Comparison of ENCODE assay signal across 18 cellular contexts in the genomic region with DNA sequence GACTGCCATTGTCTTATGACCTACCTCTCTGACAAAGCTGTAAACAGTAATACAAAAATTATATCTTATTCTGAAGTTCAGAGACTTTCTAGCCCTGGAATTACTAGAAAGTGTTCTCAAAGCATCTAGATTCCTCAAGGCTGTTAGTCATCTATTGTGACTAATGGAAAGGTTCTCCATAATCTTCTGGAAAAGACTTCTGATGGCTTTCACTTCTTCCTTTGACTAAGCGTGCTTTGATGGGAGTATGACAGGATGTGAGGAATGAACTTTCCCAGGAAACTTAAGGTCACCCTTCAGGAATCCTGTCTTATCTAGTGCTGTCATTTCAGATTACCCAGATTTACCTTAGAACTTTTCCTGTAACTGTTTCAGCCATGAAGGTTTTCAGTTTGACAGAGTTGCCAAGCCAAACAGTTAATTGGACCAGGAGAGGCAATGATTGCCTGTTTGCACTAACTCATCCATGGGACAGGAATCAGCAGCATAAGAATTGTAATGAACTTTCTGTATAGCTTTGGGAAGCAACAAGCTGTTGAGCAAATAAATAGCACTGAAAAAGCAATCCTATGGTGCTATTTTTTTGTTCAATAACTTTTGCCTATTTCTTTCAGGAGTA. TPM values are rescaled to one million over a fixed set of nuclear protein-coding genes. Genes with fewer than 3 reads are reported as not detected.
A peak's percentile ranks its signal among the peaks of the same experiment; 100 is the strongest.
DNase-seq lines count a peak whose midpoint lies in the region; ATAC-seq and TF ChIP-seq lines count a peak whose summit lies in the region.
"Had no signal": no experiment of that assay in that cellular context is flagged by ENCODE, and none has a peak within 500 bp of the region (broad histone marks: within the 10 kb centered on the region; RNA-seq: fewer than 3 reads in every experiment).

No MANE protein-coding gene starts in this region.

- DNase-seq in natural killer cell (no peak), amniotic epithelial cell (ENCODE audit: low read depth) (peak; percentile 81), foreskin melanocyte (peak; percentile 18), aorta (no peak), adrenal gland (no peak)
- DNase-seq in natural killer cell treated with Interleukin-12 subunit alpha and Interleukin-12 subunit beta and Interleukin-15 and Interleukin-18, amount 100 ng/mL, for 72 hours (ENCODE audit: low spot score): no peak
- no peak for DNase-seq in T-helper 2 cell treated with Interferon-gamma antibody and Interleukin-4, amounts not matched to agents 5 μg/mL and 100 μg/mL, for 36 hours (ENCODE audit: low spot score)
- DNase-seq: activated CD4-positive, alpha-beta T cell treated with anti-CD3 and anti-CD28 coated beads for 48 hours; activated naive CD4-positive, alpha-beta T cell; C1 segment of cervical spinal cord; Karpas-422; kidney; occipital lobe; SHP77 treated with DMSO at 0.1 percent for 48 hours; stimulated activated CD4-positive, alpha-beta T cell treated with anti-CD3 and anti-CD28 coated beads, Interleukin-2, amount 100 ng/mL, for 24 hours; stimulated activated naive CD8-positive, alpha-beta T cell treated with anti-CD3 and anti-CD28 coated beads, Interleukin-15, amount 100 ng/mL, for 72 hours had no signal

- ATAC-seq in natural killer cell (no peak), aorta (ENCODE audit: low FRiP score) (no peak), GM21390 (IDR thresholded peaks at IDR 0.05; ENCODE audit: unreplicated experiment) (no peak)
- no peak for ATAC-seq in natural killer cell treated with Interleukin-12 subunit alpha and Interleukin-12 subunit beta and Interleukin-15 and Interleukin-18, amount 100 ng/mL, for 72 hours
- ATAC-seq: stimulated activated naive CD8-positive, alpha-beta T cell treated with anti-CD3 and anti-CD28 coated beads, Interleukin-15, amount 100 ng/mL, for 72 hours had no signal

- H3K27ac Mint-ChIP-seq in natural killer cell: peak overlapping the region; percentile 32 to 39
- H3K27ac Mint-ChIP-seq in natural killer cell treated with Interleukin-12 subunit alpha and Interleukin-12 subunit beta and Interleukin-15 and Interleukin-18, amount 100 ng/mL, for 72 hours: no peak overlapping the region
- no peak overlapping the region for H3K27ac Mint-ChIP-seq in T-helper 2 cell treated with Interferon-gamma antibody and Interleukin-4, amounts not matched to agents 5 μg/mL and 100 μg/mL, for 36 hours
- H3K27ac Mint-ChIP-seq: stimulated activated naive CD8-positive, alpha-beta T cell treated with anti-CD3 and anti-CD28 coated beads, Interleukin-15, amount 100 ng/mL, for 72 hours had no signal

- no peaks in the 10 kb centered on the region for H3K4me1 ChIP-seq in aorta (ENCODE audit: control insufficient read depth in 1 of 2, insufficient read depth in 2 of 2, low read length in 2 of 2)
- H3K4me1 ChIP-seq in adrenal gland (replicated peaks in 1 of 2): no peaks in the 10 kb centered on the region
- H3K4me1 ChIP-seq: HAP-1 had no signal

- peaks cover 10% of the 10 kb centered on the region for H3K36me3 Mint-ChIP-seq in natural killer cell
- H3K36me3 Mint-ChIP-seq in natural killer cell treated with Interleukin-12 subunit alpha and Interleukin-12 subunit beta and Interleukin-15 and Interleukin-18, amount 100 ng/mL, for 72 hours: peaks cover 22% of the 10 kb centered on the region
- H3K36me3 Mint-ChIP-seq in T-helper 2 cell treated with Interferon-gamma antibody and Interleukin-4, amounts not matched to agents 5 μg/mL and 100 μg/mL, for 36 hours (ENCODE audit: low read depth): peaks cover 45% of the 10 kb centered on the region

- no peak for TF ChIP-seq CTCF in natural killer cell (IDR thresholded peaks at IDR 0.05)
- no peak for TF ChIP-seq CTCF in adrenal gland (IDR thresholded peaks at IDR 0.05)

- H3K9me3 ChIP-seq in aorta (ENCODE audit: control insufficient read depth, low read length) (no peaks in the 10 kb centered on the region), adrenal gland (replicated peaks in 1 of 3) (peaks cover 0 to 8% (median 0%) of the 10 kb centered on the region in 3 donors)
- H3K9me3 ChIP-seq: HAP-1 had no signal

- H3K36me3 ChIP-seq in aorta (ENCODE audit: control insufficient read depth in 1 of 2, insufficient read depth in 2 of 2, low read length in 1 of 2) (peaks cover 2 to 3% of the 10 kb centered on the region in 2 donors), adrenal gland (replicated peaks in 1 of 2) (peaks cover 0 to 54% of the 10 kb centered on the region in 2 donors)

- no peaks in the 10 kb centered on the region for H3K27me3 ChIP-seq in aorta (ENCODE audit: control insufficient read depth in 1 of 2, insufficient read depth in 2 of 2, low read length in 1 of 2)
- no peaks in the 10 kb centered on the region for H3K27me3 ChIP-seq in adrenal gland

- no peak for TF ChIP-seq POLR2A in adrenal gland (IDR thresholded peaks at IDR 0.05)

- H3K27ac ChIP-seq in aorta (ENCODE audit: low read depth in 1 of 2, low read length in 2 of 2) (no peak overlapping the region), adrenal gland (no peak overlapping the region)

- intact Hi-C loops in natural killer cell (cut with micrococcal nuclease): no loop called here
- intact Hi-C loops in aorta (cut with DNase I): no loop called here
- intact Hi-C loops in adrenal gland (cut with DNase I): no loop called here

- H3K4me3 ChIP-seq in aorta (ENCODE audit: low read length in 2 of 2) (no peak overlapping the region), adrenal gland (no peak overlapping the region)
- H3K4me3 ChIP-seq: HAP-1 had no signal

- WGBS in aorta, 2 donors: 0 to 9% methylated on average over 1 of the region's 1 CpG
- 31 to 77% (median 47%) methylated on average over 1 of the region's 1 CpG for WGBS in adrenal gland, 4 donors

- no peaks in the 10 kb centered on the region for H3K4me1 Mint-ChIP-seq in natural killer cell
- peaks cover 0 to 3% of the 10 kb centered on the region in 2 donors for H3K4me1 Mint-ChIP-seq in natural killer cell treated with Interleukin-12 subunit alpha and Interleukin-12 subunit beta and Interleukin-15 and Interleukin-18, amount 100 ng/mL, for 72 hours (ENCODE audit: low read depth in 2 of 2)
- peaks cover 3% of the 10 kb centered on the region for H3K4me1 Mint-ChIP-seq in T-helper 2 cell treated with Interferon-gamma antibody and Interleukin-4, amounts not matched to agents 5 μg/mL and 100 μg/mL, for 36 hours (ENCODE audit: low read depth)

- H3K9me3 Mint-ChIP-seq in natural killer cell: no peaks in the 10 kb centered on the region
- H3K9me3 Mint-ChIP-seq in natural killer cell treated with Interleukin-12 subunit alpha and Interleukin-12 subunit beta and Interleukin-15 and Interleukin-18, amount 100 ng/mL, for 72 hours: no peaks in the 10 kb centered on the region
- H3K9me3 Mint-ChIP-seq in T-helper 2 cell treated with Interferon-gamma antibody and Interleukin-4, amounts not matched to agents 5 μg/mL and 100 μg/mL, for 36 hours: no peaks in the 10 kb centered on the region
- H3K9me3 Mint-ChIP-seq: stimulated activated naive CD8-positive, alpha-beta T cell treated with anti-CD3 and anti-CD28 coated beads, Interleukin-15, amount 100 ng/mL, for 72 hours had no signal

- no peaks in the 10 kb centered on the region for H3K27me3 Mint-ChIP-seq in natural killer cell (ENCODE audit: low read depth in 2 of 2)
- H3K27me3 Mint-ChIP-seq in natural killer cell treated with Interleukin-12 subunit alpha and Interleukin-12 subunit beta and Interleukin-15 and Interleukin-18, amount 100 ng/mL, for 72 hours: no peaks in the 10 kb centered on the region
- no peaks in the 10 kb centered on the region for H3K27me3 Mint-ChIP-seq in T-helper 2 cell treated with Interferon-gamma antibody and Interleukin-4, amounts not matched to agents 5 μg/mL and 100 μg/mL, for 36 hours (ENCODE audit: low read depth)
- H3K27me3 Mint-ChIP-seq: stimulated activated naive CD8-positive, alpha-beta T cell treated with anti-CD3 and anti-CD28 coated beads, Interleukin-15, amount 100 ng/mL, for 72 hours had no signal

- H3K4me3 Mint-ChIP-seq in natural killer cell: no peak overlapping the region
- H3K4me3 Mint-ChIP-seq in natural killer cell treated with Interleukin-12 subunit alpha and Interleukin-12 subunit beta and Interleukin-15 and Interleukin-18, amount 100 ng/mL, for 72 hours: no peak overlapping the region
- no peak overlapping the region for H3K4me3 Mint-ChIP-seq in T-helper 2 cell treated with Interferon-gamma antibody and Interleukin-4, amounts not matched to agents 5 μg/mL and 100 μg/mL, for 36 hours
- H3K4me3 Mint-ChIP-seq: stimulated activated naive CD8-positive, alpha-beta T cell treated with anti-CD3 and anti-CD28 coated beads, Interleukin-15, amount 100 ng/mL, for 72 hours had no signal

RNA-seq across cellular contexts. Expression of gene AP2B1, which starts 43.5 kb away (rescaled TPM):
- total RNA-seq in natural killer cell (100 to 1,000 TPM; 111 to 148 (median 139) TPM), aorta (100 to 1,000 TPM; 107 to 120 TPM), adrenal gland (100 to 1,000 TPM in 4 of 8 donors, 10 to 100 TPM in 4; 62.4 to 167 (median 111) TPM)
- 100 to 1,000 TPM; 158 to 171 TPM for total RNA-seq in natural killer cell treated with Interleukin-12 subunit alpha and Interleukin-12 subunit beta and Interleukin-15 and Interleukin-18, amount 100 ng/mL, for 72 hours
- polyA plus RNA-seq in aorta (10 to 100 TPM; 17.9 to 26.5 TPM), adrenal gland (100 to 1,000 TPM in 1 of 3 donors, 10 to 100 TPM in 2; 23.4 to 104 (median 50.5) TPM)

RNA-seq across cellular contexts. Expression of gene PEX12, which starts 52.3 kb away (rescaled TPM):
- total RNA-seq in natural killer cell: 1 to 10 TPM; 2.5 to 3.0 (median 2.9) TPM
- total RNA-seq in natural killer cell treated with Interleukin-12 subunit alpha and Interleukin-12 subunit beta and Interleukin-15 and Interleukin-18, amount 100 ng/mL, for 72 hours: 1 to 10 TPM; 3.5 to 4.5 TPM
- 1 to 10 TPM; 3.5 to 5.6 TPM for total RNA-seq in aorta
- polyA plus RNA-seq in aorta: 1 to 10 TPM; 1.6 to 2.5 TPM
- total RNA-seq in adrenal gland: 10 to 100 TPM in 5 of 8 donors, 1 to 10 TPM in 3; 8.9 to 16.3 (median 11.5) TPM
- 10 to 100 TPM in 1 of 3 donors, 1 to 10 TPM in 2; 4.2 to 18.5 (median 4.7) TPM for polyA plus RNA-seq in adrenal gland

Comparison
In these comparisons a context has a peak if more than half of its experiments do, and no peak if none do; other contexts are left out.
1. H3K27ac Mint-ChIP-seq: peak in natural killer cell (2 of 2); none in natural killer cell treated with Interleukin-12 subunit alpha and Interleukin-12 subunit beta and Interleukin-15 and Interleukin-18, amount 100 ng/mL, for 72 hours (0 of 2) and T-helper 2 cell treated with Interferon-gamma antibody and Interleukin-4, amounts not matched to agents 5 μg/mL and 100 μg/mL, for 36 hours (single experiment).
2. DNase-seq: peak in amniotic epithelial cell (single experiment) and foreskin melanocyte (single experiment); none in natural killer cell (single experiment), natural killer cell treated with Interleukin-12 subunit alpha and Interleukin-12 subunit beta and Interleukin-15 and Interleukin-18, amount 100 ng/mL, for 72 hours (single experiment), aorta (0 of 2), T-helper 2 cell treated with Interferon-gamma antibody and Interleukin-4, amounts not matched to agents 5 μg/mL and 100 μg/mL, for 36 hours (single experiment) and adrenal gland (0 of 7).